In genomic region chr9:113872485-113873143, GRCh38 we compare ENCODE assay signal across 20 cellular contexts.
"Had no signal": no experiment of that assay in that cellular context is flagged by ENCODE, and none has a peak within 500 bp of the region (broad histone marks: within the 10 kb centered on the region; RNA-seq: fewer than 3 reads in every experiment).

No MANE protein-coding gene starts in this region.

- H3K9me3 ChIP-seq: lower lobe of right lung, ovary, testis, vagina had no signal

- H3K27ac ChIP-seq: lower lobe of right lung, ovary, testis, vagina had no signal

- H3K4me3 Mint-ChIP-seq: activated naive CD8-positive, alpha-beta T cell; activated T-cell treated with anti-CD3 and anti-CD28 coated beads, Interleukin-2, amount 50 U/mL, for 24 hours; activated T-helper 17 cell treated with anti-CD3 and anti-CD28 coated beads, Interleukin-2, amount 50 U/mL, for 72 hours; endodermal cell; type B pancreatic cell had no signal

- H3K27me3 ChIP-seq: ovary, testis, vagina had no signal

- H3K36me3 ChIP-seq: lower lobe of right lung, ovary, vagina had no signal

- H3K9me3 Mint-ChIP-seq: activated T-cell treated with anti-CD3 and anti-CD28 coated beads, Interleukin-2, amount 50 U/mL, for 24 hours; activated T-helper 17 cell treated with anti-CD3 and anti-CD28 coated beads, Interleukin-2, amount 50 U/mL, for 72 hours; endodermal cell; naive B cell; type B pancreatic cell had no signal

- H3K36me3 Mint-ChIP-seq: type B pancreatic cell had no signal

- H3K4me1 ChIP-seq: testis had no signal

- DNase-seq: activated CD4-positive, alpha-beta T cell treated with anti-CD3 and anti-CD28 coated beads, Interleukin-2, amount 50 U/mL, for 4 hours; activated CD8-positive, alpha-beta memory T cell treated with anti-CD3 and anti-CD28 coated beads for 24 hours; activated CD8-positive, alpha-beta memory T cell treated with anti-CD3 and anti-CD28 coated beads, Interleukin-2, amount 50 U/mL, for 4 hours; activated naive CD4-positive, alpha-beta T cell; activated T-cell treated with anti-CD3 and anti-CD28 coated beads, Interleukin-2, amount 50 U/mL, for 24 hours; cortex of kidney; endodermal cell; foreskin fibroblast; lower lobe of right lung; naive B cell; ovary; right cardiac atrium; stimulated activated CD4-positive, alpha-beta T cell treated with anti-CD3 and anti-CD28 coated beads, Interleukin-12 subunit alpha, Interleukin-12 subunit beta, amount 100 ng/mL, for 4 hours; T-helper 1 cell; T-helper 9 cell; testis had no signal

- H3K27ac Mint-ChIP-seq: activated naive CD8-positive, alpha-beta T cell; activated T-cell treated with anti-CD3 and anti-CD28 coated beads, Interleukin-2, amount 50 U/mL, for 24 hours; activated T-helper 17 cell treated with anti-CD3 and anti-CD28 coated beads, Interleukin-2, amount 50 U/mL, for 72 hours; endodermal cell; type B pancreatic cell had no signal

- H3K4me3 ChIP-seq: lower lobe of right lung, ovary, testis, vagina had no signal
